In genomic region chr2:180707175-180707866, GRCh38 we compare ENCODE assay signal across 15 cellular contexts.
"Had no signal": no experiment of that assay in that cellular context is flagged by ENCODE, and none has a peak within 500 bp of the region (broad histone marks: within the 10 kb centered on the region; RNA-seq: fewer than 3 reads in every experiment).

No MANE protein-coding gene starts in this region.

- H3K27ac Mint-ChIP-seq: activated CD4-positive, alpha-beta T cell treated with anti-CD3 and anti-CD28 coated beads for 36 hours; activated naive CD4-positive, alpha-beta T cell treated with anti-CD3 and anti-CD28 coated beads, Interleukin-2, amount 50 U/mL, for 72 hours; activated T-cell treated with anti-CD3 and anti-CD28 coated beads, Interleukin-2, amount 50 U/mL, for 72 hours; stimulated activated naive B cell treated with anti-CD40 and anti-IgM and Interleukin-4, amounts not matched to agents 10 μg/mL and 1 μg/mL and 100 μg/mL, for 72 hours had no signal

- H3K27me3 ChIP-seq: dorsolateral prefrontal cortex, hepatocyte, left lung, neutrophil, thyroid gland had no signal

- H3K27ac ChIP-seq: hepatocyte, left lung, neutrophil, thyroid gland had no signal

- H3K9me3 ChIP-seq: neutrophil, thyroid gland had no signal

- H3K36me3 Mint-ChIP-seq: activated naive CD4-positive, alpha-beta T cell treated with anti-CD3 and anti-CD28 coated beads, Interleukin-2, amount 50 U/mL, for 72 hours; naive B cell; stimulated activated naive B cell treated with anti-CD40 and anti-IgM and Interleukin-4, amounts not matched to agents 10 μg/mL and 1 μg/mL and 100 μg/mL, for 72 hours had no signal

- DNase-seq: activated CD4-positive, alpha-beta T cell treated with anti-CD3 and anti-CD28 coated beads for 36 hours; activated CD8-positive, alpha-beta memory T cell treated with anti-CD3 and anti-CD28 coated beads, Interleukin-2, amount 50 U/mL, for 48 hours; activated gamma-delta T cell; activated T-cell treated with anti-CD3 and anti-CD28 coated beads, Interleukin-2, amount 50 U/mL, for 72 hours; dorsolateral prefrontal cortex; islet precursor cell; left lung; naive B cell; stimulated activated CD4-positive, alpha-beta T cell treated with anti-CD3 and anti-CD28 coated beads, Interleukin-2, amount 100 ng/mL, for 48 hours; stimulated activated naive B cell treated with anti-CD40 and anti-IgM and Interleukin-4, amounts not matched to agents 10 μg/mL and 1 μg/mL and 100 μg/mL, for 72 hours; thyroid gland had no signal

- H3K4me1 Mint-ChIP-seq: activated CD4-positive, alpha-beta T cell treated with anti-CD3 and anti-CD28 coated beads for 36 hours; naive B cell; stimulated activated naive B cell treated with anti-CD40 and anti-IgM and Interleukin-4, amounts not matched to agents 10 μg/mL and 1 μg/mL and 100 μg/mL, for 72 hours had no signal

- H3K36me3 ChIP-seq: left lung, neutrophil, thyroid gland had no signal

- H3K4me3 ChIP-seq: dorsolateral prefrontal cortex, hepatocyte, left lung, thyroid gland had no signal

- H3K4me3 Mint-ChIP-seq: activated CD4-positive, alpha-beta T cell treated with anti-CD3 and anti-CD28 coated beads for 36 hours; activated T-cell treated with anti-CD3 and anti-CD28 coated beads, Interleukin-2, amount 50 U/mL, for 72 hours; naive B cell; stimulated activated naive B cell treated with anti-CD40 and anti-IgM and Interleukin-4, amounts not matched to agents 10 μg/mL and 1 μg/mL and 100 μg/mL, for 72 hours had no signal

- H3K27me3 Mint-ChIP-seq: activated CD4-positive, alpha-beta T cell treated with anti-CD3 and anti-CD28 coated beads for 36 hours; naive B cell; stimulated activated naive B cell treated with anti-CD40 and anti-IgM and Interleukin-4, amounts not matched to agents 10 μg/mL and 1 μg/mL and 100 μg/mL, for 72 hours had no signal

- ATAC-seq: activated CD4-positive, alpha-beta T cell treated with anti-CD3 and anti-CD28 coated beads for 36 hours; activated naive CD4-positive, alpha-beta T cell treated with anti-CD3 and anti-CD28 coated beads, Interleukin-2, amount 50 U/mL, for 72 hours; activated T-cell treated with anti-CD3 and anti-CD28 coated beads, Interleukin-2, amount 50 U/mL, for 72 hours; left lung; stimulated activated naive B cell treated with anti-CD40 and anti-IgM and Interleukin-4, amounts not matched to agents 10 μg/mL and 1 μg/mL and 100 μg/mL, for 72 hours had no signal

- H3K9me3 Mint-ChIP-seq: activated naive CD4-positive, alpha-beta T cell treated with anti-CD3 and anti-CD28 coated beads, Interleukin-2, amount 50 U/mL, for 72 hours; activated T-cell treated with anti-CD3 and anti-CD28 coated beads, Interleukin-2, amount 50 U/mL, for 72 hours had no signal

- H3K4me1 ChIP-seq: left lung, thyroid gland had no signal

- FAIRE-seq: urothelium cell line had no signal
